In the genomic region with DNA sequence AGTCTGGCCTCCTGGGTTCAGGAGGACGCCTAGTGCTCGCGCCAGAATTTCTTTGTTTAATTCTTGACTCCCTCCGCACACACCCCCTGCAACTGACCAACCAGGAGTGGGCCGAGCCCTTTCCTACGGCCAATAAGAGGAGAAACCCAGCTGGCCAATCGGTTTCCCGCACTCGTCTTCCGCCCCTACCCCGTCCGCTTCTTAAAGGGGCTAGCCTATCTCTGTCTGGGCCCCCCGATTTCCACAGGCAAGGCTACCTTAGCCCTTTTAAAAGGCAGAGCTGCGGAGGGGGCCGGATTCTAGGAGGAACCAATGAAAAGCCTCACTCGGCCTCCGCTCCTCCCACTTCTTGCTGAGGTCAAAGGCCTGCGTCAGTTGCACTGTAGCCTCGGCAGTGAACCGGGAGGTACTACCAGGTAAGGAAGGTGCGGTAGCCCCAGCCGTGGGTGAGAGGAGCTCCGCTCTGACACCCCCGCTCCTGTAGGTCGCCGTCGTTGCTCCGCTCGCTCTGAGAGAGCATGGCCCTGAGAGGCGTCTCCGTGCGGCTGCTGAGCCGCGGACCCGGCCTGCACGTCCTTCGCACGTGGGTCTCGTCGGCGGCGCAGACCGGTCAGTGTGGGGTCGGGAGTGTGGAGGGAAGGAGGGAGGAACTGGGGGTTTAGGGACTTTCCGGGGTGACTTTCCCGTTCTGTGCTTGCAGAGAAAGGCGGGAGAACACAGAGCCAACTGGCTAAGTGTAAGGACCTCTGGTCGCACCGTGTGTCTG, we compare ENCODE assay signal across 8 cellular contexts. TPM values are rescaled to one million over a fixed set of nuclear protein-coding genes. Genes with fewer than 3 reads are reported as not detected.
A peak's percentile ranks its signal among the peaks of the same experiment; 100 is the strongest.
DNase-seq lines count a peak whose midpoint lies in the region; ATAC-seq, FAIRE-seq and TF ChIP-seq lines count a peak whose summit lies in the region.

TSS of gene GCDH (plus strand) at position 374 of the 766 bp plus-strand sequence. CDS start at position 519, 145 bp downstream.

- peak; percentile 95 for FAIRE-seq in GM12892 (lab: Jason Lieb, UNC)

- H3K27me3 Mint-ChIP-seq in T-helper 1 cell treated with Interleukin-12 subunit alpha and Interleukin-12 subunit beta and Interleukin-4 antibody, amounts not matched to agents 30 μg/mL and 1 μg/mL, for 36 hours (ENCODE audit: low read depth) = no peaks in the 10 kb centered on the region

- peak; percentile 93 for TF ChIP-seq POLR2A in GM12892 (IDR thresholded peaks at IDR 0.05; ENCODE audit: low read depth, low read length)
- peak in 3 of 4 donors; percentile 16 to 90 (median 69) for TF ChIP-seq POLR2A in upper lobe of left lung (IDR thresholded peaks at IDR 0.05)

- H3K4me3 Mint-ChIP-seq in T-helper 1 cell treated with Interleukin-12 subunit alpha and Interleukin-12 subunit beta and Interleukin-4 antibody, amounts not matched to agents 30 μg/mL and 1 μg/mL, for 36 hours = peak within 1 kb of the TSS; percentile 84

- no peak for TF ChIP-seq EP300 in upper lobe of left lung (IDR thresholded peaks at IDR 0.05)

- peak within 1 kb of the TSS; percentile 70 for H3K27ac Mint-ChIP-seq in T-helper 1 cell treated with Interleukin-12 subunit alpha and Interleukin-12 subunit beta and Interleukin-4 antibody, amounts not matched to agents 30 μg/mL and 1 μg/mL, for 36 hours

- TF ChIP-seq CTCF in heart right ventricle (IDR thresholded peaks at IDR 0.05) (peak in 1 of 9 donors; percentile 10), upper lobe of left lung (IDR thresholded peaks at IDR 0.05) (peak in 1 of 6 experiments; percentile 34)

- peaks cover 14% of the 10 kb centered on the region for H3K4me1 Mint-ChIP-seq in T-helper 1 cell treated with Interleukin-12 subunit alpha and Interleukin-12 subunit beta and Interleukin-4 antibody, amounts not matched to agents 30 μg/mL and 1 μg/mL, for 36 hours (ENCODE audit: low read depth)

- H3K36me3 ChIP-seq in heart right ventricle (peaks cover 0 to 30% (median 0%) of the 10 kb centered on the region in 9 donors), upper lobe of left lung (peaks cover 0 to 24% (median 13%) of the 10 kb centered on the region in 4 donors)

- DNase-seq in GM12892 (ENCODE audit: insufficient read length) = peak; percentile 91
- DNase-seq in NCI-H1694 (lab: John Stamatoyannopoulos, UW) = peak; percentile 98
- DNase-seq in amniotic stem cell (lab: John Stamatoyannopoulos, UW) = peak; percentile 98
- peak; percentile 93 to 98 for DNase-seq in heart right ventricle
- peak; percentile 97 to 100 (median 98) for DNase-seq in posterior cingulate gyrus
- peak; percentile 89 to 98 for DNase-seq in upper lobe of left lung

- intact Hi-C loops in heart right ventricle (cut with DNase I) = no loop called here
- intact Hi-C loops in posterior cingulate gyrus (cut with DNase I) = no loop called here

- H3K9me3 Mint-ChIP-seq in T-helper 1 cell treated with Interleukin-12 subunit alpha and Interleukin-12 subunit beta and Interleukin-4 antibody, amounts not matched to agents 30 μg/mL and 1 μg/mL, for 36 hours = no peaks in the 10 kb centered on the region

- H3K27ac ChIP-seq in heart right ventricle (peak within 1 kb of the TSS in 9 of 10 donors; percentile 54 to 85 (median 77)), upper lobe of left lung (peak within 1 kb of the TSS; percentile 69 to 82 (median 75))

- H3K36me3 Mint-ChIP-seq in T-helper 1 cell treated with Interleukin-12 subunit alpha and Interleukin-12 subunit beta and Interleukin-4 antibody, amounts not matched to agents 30 μg/mL and 1 μg/mL, for 36 hours (ENCODE audit: low read depth) = peaks cover 18% of the 10 kb centered on the region

- WGBS in heart right ventricle, 2 donors = 0% methylated on average over 49 of the region's 49 CpGs
- 0 to 1% methylated on average over 34 to 45 of the region's 49 CpGs for WGBS in upper lobe of left lung, 2 donors

- H3K9me3 ChIP-seq in heart right ventricle (no peaks in the 10 kb centered on the region), upper lobe of left lung (no peaks in the 10 kb centered on the region)

- ATAC-seq in HG02852 (IDR thresholded peaks at IDR 0.05; ENCODE audit: unreplicated experiment) (peak; percentile 93), heart right ventricle (peak; percentile 96 to 99 (median 99)), upper lobe of left lung (ENCODE audit: low FRiP score in 2 of 2) (peak; percentile 99)

- peak within 1 kb of the TSS; percentile 54 to 99 (median 90) for H3K4me3 ChIP-seq in heart right ventricle
- peak within 1 kb of the TSS; percentile 67 to 93 (median 87) for H3K4me3 ChIP-seq in upper lobe of left lung

- H3K4me1 ChIP-seq in heart right ventricle (peaks cover 6 to 20% (median 12%) of the 10 kb centered on the region in 9 donors), upper lobe of left lung (peaks cover 17 to 27% (median 23%) of the 10 kb centered on the region in 4 donors)

- peaks cover 0 to 12% (median 5%) of the 10 kb centered on the region in 7 donors for H3K27me3 ChIP-seq in heart right ventricle
- H3K27me3 ChIP-seq in upper lobe of left lung = no peaks in the 10 kb centered on the region

RNA-seq across cellular contexts. Expression of gene GCDH, which starts in this region (rescaled TPM):
- polyA plus RNA-seq in GM12892 (2012; ENCODE audit: missing spikeins) = 37.1 TPM
- total RNA-seq in heart right ventricle = 10 to 100 TPM; 32.4 to 53.2 (median 45.1) TPM
- polyA plus RNA-seq in heart right ventricle = 10 to 100 TPM; 22.6 to 72.3 TPM
- 10 to 100 TPM; 19.3 to 47.1 (median 33.3) TPM for total RNA-seq in upper lobe of left lung

Comparison
In these comparisons a context has a peak if more than half of its experiments do, and no peak if none do; other contexts are left out.
1. Peak in every context shown above with its lines: DNase-seq, ATAC-seq, H3K4me3 ChIP-seq and H3K27ac ChIP-seq.